ENCODE assay signal across 30 cellular contexts in genomic region chr11:71185411-71185810, GRCh38.
"Had no signal": no experiment of that assay in that cellular context is flagged by ENCODE, and none has a peak within 500 bp of the region (broad histone marks: within the 10 kb centered on the region; RNA-seq: fewer than 3 reads in every experiment).

No MANE protein-coding gene starts in this region.

- H3K36me3 ChIP-seq: ascending aorta, breast epithelium, cardiac muscle cell, esophagus squamous epithelium, gastroesophageal sphincter, WERI-Rb-1 had no signal

- H3K4me1 Mint-ChIP-seq: activated B cell treated with CpG ODN at 0.5 μM for 24 hours; activated naive CD4-positive, alpha-beta T cell treated with anti-CD3 and anti-CD28 coated beads, Interleukin-2, amount 10 ng/mL, durations not matched to agents 7 days and 5 days; activated naive CD8-positive, alpha-beta T cell treated with anti-CD3 and anti-CD28 coated beads, Interleukin-2, amount 10 ng/mL, durations not matched to agents 7 days and 5 days; activated T-helper 17 cell treated with anti-CD3 and anti-CD28 coated beads, Interleukin-2, amount 50 U/mL, for 72 hours; central memory CD8-positive, alpha-beta T cell; T-helper 17 cell had no signal

- H3K4me3 Mint-ChIP-seq: activated B cell treated with CpG ODN at 0.5 μM for 24 hours; activated CD8-positive, alpha-beta T cell treated with anti-CD3 and anti-CD28 coated beads for 36 hours; activated naive CD4-positive, alpha-beta T cell treated with anti-CD3 and anti-CD28 coated beads, Interleukin-2, amount 10 ng/mL, durations not matched to agents 7 days and 5 days; activated naive CD8-positive, alpha-beta T cell treated with anti-CD3 and anti-CD28 coated beads, Interleukin-2, amount 10 ng/mL, durations not matched to agents 7 days and 5 days; activated T-cell treated with anti-CD3 and anti-CD28 coated beads, Interleukin-2, amount 50 U/mL, for 4 hours; activated T-helper 17 cell treated with anti-CD3 and anti-CD28 coated beads, Interleukin-2, amount 50 U/mL, for 72 hours; brain; central memory CD8-positive, alpha-beta T cell; T-helper 17 cell; T-helper 2 cell treated with Interferon-gamma antibody and Interleukin-4, amounts not matched to agents 5 μg/mL and 100 μg/mL, for 36 hours had no signal

- DNase-seq: activated B cell treated with CpG ODN at 0.5 μM for 24 hours; activated CD4-positive, alpha-beta T cell treated with anti-CD3 and anti-CD28 coated beads for 48 hours; activated CD4-positive, alpha-beta T cell treated with anti-CD3 and anti-CD28 coated beads, Interleukin-2, amount 50 U/mL, for 1 hour; activated CD4-positive, alpha-beta T cell treated with anti-CD3 and anti-CD28 coated beads, Interleukin-2, amount 50 U/mL, for 48 hours; activated CD8-positive, alpha-beta memory T cell treated with anti-CD3 and anti-CD28 coated beads for 24 hours; activated CD8-positive, alpha-beta T cell treated with anti-CD3 and anti-CD28 coated beads for 36 hours; activated gamma-delta T cell; activated naive CD4-positive, alpha-beta T cell; activated naive CD4-positive, alpha-beta T cell treated with anti-CD3 and anti-CD28 coated beads, Interleukin-2, amount 10 ng/mL, durations not matched to agents 7 days and 5 days; activated naive CD8-positive, alpha-beta T cell treated with anti-CD3 and anti-CD28 coated beads, Interleukin-2, amount 10 ng/mL, durations not matched to agents 7 days and 5 days; activated T-cell treated with anti-CD3 and anti-CD28 coated beads, Interleukin-2, amount 50 U/mL, for 4 hours; cortex of kidney; effector CD8-positive, alpha-beta T cell; esophagus squamous epithelium; foreskin melanocyte; T-helper 1 cell; T-helper 17 cell; T1000; WERI-Rb-1 had no signal

- ATAC-seq: activated CD4-positive, CD25-positive, alpha-beta regulatory T cell treated with anti-CD3 and anti-CD28 coated beads, Interleukin-2, amount 50 U/mL, for 24 hours; activated CD8-positive, alpha-beta T cell treated with anti-CD3 and anti-CD28 coated beads for 36 hours; activated naive CD4-positive, alpha-beta T cell treated with anti-CD3 and anti-CD28 coated beads, Interleukin-2, amount 50 U/mL, for 72 hours; activated T-cell treated with anti-CD3 and anti-CD28 coated beads, Interleukin-2, amount 50 U/mL, for 4 hours; activated T-helper 17 cell treated with anti-CD3 and anti-CD28 coated beads, Interleukin-2, amount 50 U/mL, for 72 hours; gastroesophageal sphincter; T-helper 17 cell had no signal

- H3K9me3 ChIP-seq: ascending aorta, breast epithelium, esophagus squamous epithelium, gastroesophageal sphincter had no signal

- H3K36me3 Mint-ChIP-seq: activated naive CD4-positive, alpha-beta T cell treated with anti-CD3 and anti-CD28 coated beads, Interleukin-2, amount 10 ng/mL, durations not matched to agents 7 days and 5 days; activated naive CD4-positive, alpha-beta T cell treated with anti-CD3 and anti-CD28 coated beads, Interleukin-2, amount 50 U/mL, for 72 hours; activated naive CD8-positive, alpha-beta T cell treated with anti-CD3 and anti-CD28 coated beads, Interleukin-2, amount 10 ng/mL, durations not matched to agents 7 days and 5 days; brain had no signal

- H3K9me3 Mint-ChIP-seq: activated B cell treated with CpG ODN at 0.5 μM for 24 hours; activated CD8-positive, alpha-beta T cell treated with anti-CD3 and anti-CD28 coated beads for 36 hours; activated naive CD4-positive, alpha-beta T cell treated with anti-CD3 and anti-CD28 coated beads, Interleukin-2, amount 10 ng/mL, durations not matched to agents 7 days and 5 days; activated naive CD4-positive, alpha-beta T cell treated with anti-CD3 and anti-CD28 coated beads, Interleukin-2, amount 50 U/mL, for 72 hours; activated naive CD8-positive, alpha-beta T cell treated with anti-CD3 and anti-CD28 coated beads, Interleukin-2, amount 10 ng/mL, durations not matched to agents 7 days and 5 days; activated T-cell treated with anti-CD3 and anti-CD28 coated beads, Interleukin-2, amount 50 U/mL, for 4 hours; activated T-helper 17 cell treated with anti-CD3 and anti-CD28 coated beads, Interleukin-2, amount 50 U/mL, for 72 hours; central memory CD8-positive, alpha-beta T cell; T-helper 2 cell treated with Interferon-gamma antibody and Interleukin-4, amounts not matched to agents 5 μg/mL and 100 μg/mL, for 36 hours had no signal

- H3K27me3 Mint-ChIP-seq: activated B cell treated with CpG ODN at 0.5 μM for 24 hours had no signal

- H3K27me3 ChIP-seq: ascending aorta, breast epithelium, cardiac muscle cell, gastroesophageal sphincter had no signal

- H3K4me1 ChIP-seq: ascending aorta, breast epithelium, esophagus squamous epithelium, gastroesophageal sphincter had no signal

- H3K27ac ChIP-seq: ascending aorta, breast epithelium, cardiac muscle cell, epithelial cell of prostate, esophagus squamous epithelium, gastroesophageal sphincter, WERI-Rb-1 had no signal

- H3K4me3 ChIP-seq: ascending aorta, breast epithelium, cardiac muscle cell, esophagus squamous epithelium, gastroesophageal sphincter had no signal

- H3K27ac Mint-ChIP-seq: activated B cell treated with CpG ODN at 0.5 μM for 24 hours; activated CD8-positive, alpha-beta T cell treated with anti-CD3 and anti-CD28 coated beads for 36 hours; activated naive CD4-positive, alpha-beta T cell treated with anti-CD3 and anti-CD28 coated beads, Interleukin-2, amount 10 ng/mL, durations not matched to agents 7 days and 5 days; activated naive CD4-positive, alpha-beta T cell treated with anti-CD3 and anti-CD28 coated beads, Interleukin-2, amount 50 U/mL, for 72 hours; activated naive CD8-positive, alpha-beta T cell treated with anti-CD3 and anti-CD28 coated beads, Interleukin-2, amount 10 ng/mL, durations not matched to agents 7 days and 5 days; activated T-helper 17 cell treated with anti-CD3 and anti-CD28 coated beads, Interleukin-2, amount 50 U/mL, for 72 hours; brain; T-helper 17 cell; T-helper 2 cell treated with Interferon-gamma antibody and Interleukin-4, amounts not matched to agents 5 μg/mL and 100 μg/mL, for 36 hours had no signal
